23 cellular contexts compared by ENCODE assay signal in the genomic region with DNA sequence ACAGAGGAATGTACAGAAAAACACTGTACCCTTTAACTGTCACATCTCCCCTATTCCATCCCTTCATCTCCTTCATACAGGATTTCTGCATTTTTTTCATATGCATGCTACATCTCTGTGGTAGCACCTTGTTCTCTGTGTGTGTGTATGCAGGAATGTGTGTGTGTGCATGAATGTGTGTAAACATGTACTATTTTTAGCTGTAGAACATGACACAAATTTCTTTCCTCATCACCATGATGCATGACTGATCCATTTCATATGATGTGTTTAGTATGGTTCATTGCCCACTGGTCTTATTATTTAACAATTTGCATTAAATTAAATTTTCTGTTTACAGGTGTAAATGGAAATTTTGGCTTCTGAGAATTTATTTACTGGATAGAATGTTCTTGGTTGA.
"Had no signal": no experiment of that assay in that cellular context is flagged by ENCODE, and none has a peak within 500 bp of the region (broad histone marks: within the 10 kb centered on the region; RNA-seq: fewer than 3 reads in every experiment).

No MANE protein-coding gene starts in this region.

- H3K4me1 ChIP-seq: heart right ventricle, lower lobe of right lung, right atrium auricular region, upper lobe of left lung had no signal

- H3K27me3 ChIP-seq: cardiac muscle cell, heart right ventricle, right atrium auricular region, upper lobe of left lung had no signal

- H3K4me3 Mint-ChIP-seq: activated naive CD8-positive, alpha-beta T cell treated with anti-CD3 and anti-CD28 coated beads for 36 hours; activated T-cell treated with anti-CD3 and anti-CD28 coated beads, Interleukin-2, amount 50 U/mL, for 24 hours; activated T-helper 17 cell treated with anti-CD3 and anti-CD28 coated beads, Interleukin-2, amount 50 U/mL, for 72 hours; naive thymus-derived CD4-positive, alpha-beta T cell; T-cell; WTC11 had no signal

- H3K9me3 Mint-ChIP-seq: activated T-cell treated with anti-CD3 and anti-CD28 coated beads, Interleukin-2, amount 50 U/mL, for 24 hours; activated T-helper 17 cell treated with anti-CD3 and anti-CD28 coated beads, Interleukin-2, amount 50 U/mL, for 72 hours; T-cell; WTC11 had no signal

- H3K4me1 Mint-ChIP-seq: activated naive CD8-positive, alpha-beta T cell treated with anti-CD3 and anti-CD28 coated beads for 36 hours; activated T-helper 17 cell treated with anti-CD3 and anti-CD28 coated beads, Interleukin-2, amount 50 U/mL, for 72 hours; naive thymus-derived CD4-positive, alpha-beta T cell; T-cell had no signal

- H3K27ac Mint-ChIP-seq: activated naive CD8-positive, alpha-beta T cell treated with anti-CD3 and anti-CD28 coated beads for 36 hours; activated T-cell treated with anti-CD3 and anti-CD28 coated beads, Interleukin-2, amount 50 U/mL, for 24 hours; activated T-helper 17 cell treated with anti-CD3 and anti-CD28 coated beads, Interleukin-2, amount 50 U/mL, for 72 hours; naive thymus-derived CD4-positive, alpha-beta T cell; progenitor cell of endocrine pancreas; T-cell; WTC11 had no signal

- H3K27me3 Mint-ChIP-seq: activated naive CD8-positive, alpha-beta T cell treated with anti-CD3 and anti-CD28 coated beads for 36 hours had no signal

- DNase-seq: activated CD4-positive, alpha-beta T cell treated with anti-CD3 and anti-CD28 coated beads, Interleukin-2, amount 50 U/mL, for 4 hours; activated CD8-positive, alpha-beta memory T cell treated with anti-CD3 and anti-CD28 coated beads for 24 hours; activated CD8-positive, alpha-beta memory T cell treated with anti-CD3 and anti-CD28 coated beads, Interleukin-2, amount 50 U/mL, for 4 hours; activated naive CD4-positive, alpha-beta T cell; activated naive CD8-positive, alpha-beta T cell treated with anti-CD3 and anti-CD28 coated beads for 36 hours; activated T-cell treated with anti-CD3 and anti-CD28 coated beads, Interleukin-2, amount 50 U/mL, for 24 hours; amniotic stem cell; effector memory CD4-positive, alpha-beta T cell; heart right ventricle; islet precursor cell; lower lobe of right lung; naive thymus-derived CD4-positive, alpha-beta T cell; stimulated activated CD4-positive, alpha-beta T cell treated with anti-CD3 and anti-CD28 coated beads, Interleukin-4, amount 100 ng/mL, for 4 hours; stimulated activated naive CD8-positive, alpha-beta T cell treated with anti-CD3 and anti-CD28 coated beads, Interleukin-15, Interleukin-2, amounts not matched to agents 100 U/mL and 50 U/mL, for 24 hours; T-cell; upper lobe of left lung had no signal

- H3K27ac ChIP-seq: cardiac muscle cell, heart right ventricle, lower lobe of right lung, right atrium auricular region, upper lobe of left lung had no signal

- H3K4me3 ChIP-seq: cardiac muscle cell, heart right ventricle, lower lobe of right lung, right atrium auricular region, upper lobe of left lung had no signal

- ATAC-seq: activated T-helper 17 cell treated with anti-CD3 and anti-CD28 coated beads, Interleukin-2, amount 50 U/mL, for 72 hours; esophagus mucosa; heart right ventricle; left lobe of liver; lower lobe of right lung; naive thymus-derived CD4-positive, alpha-beta T cell; stimulated activated naive CD8-positive, alpha-beta T cell treated with anti-CD3 and anti-CD28 coated beads, Interleukin-15, Interleukin-2, amounts not matched to agents 100 U/mL and 50 U/mL, for 24 hours; T-cell; WTC11 had no signal
